In genomic region chrX:134747006-134747405, GRCh38 we compare ENCODE assay signal across 18 cellular contexts. TPM values are rescaled to one million over a fixed set of nuclear protein-coding genes. Genes with fewer than 3 reads are reported as not detected.
DNase-seq lines count a peak whose midpoint lies in the region; ATAC-seq, FAIRE-seq and TF ChIP-seq lines count a peak whose summit lies in the region.
"Had no signal": no experiment of that assay in that cellular context is flagged by ENCODE, and none has a peak within 500 bp of the region (broad histone marks: within the 10 kb centered on the region; RNA-seq: fewer than 3 reads in every experiment).

No MANE protein-coding gene starts in this region.

- H3K4me1 ChIP-seq in hepatocyte (ENCODE audit: insufficient read depth) (no peaks in the 10 kb centered on the region), Karpas-422 (ENCODE audit: low read length) (no peaks in the 10 kb centered on the region)
- H3K4me1 ChIP-seq: BE2C had no signal

- H3K36me3 ChIP-seq in hepatocyte (replicated peaks; ENCODE audit: insufficient read depth, low read depth) (no peaks in the 10 kb centered on the region), Karpas-422 (ENCODE audit: insufficient read depth, low read length) (no peaks in the 10 kb centered on the region)
- H3K36me3 ChIP-seq: BE2C had no signal

- no peak overlapping the region for H3K9ac ChIP-seq in Karpas-422 (ENCODE audit: low read length)
- H3K9ac ChIP-seq: GM23248 had no signal

- 51% methylated on average over 2 of the region's 2 CpGs for WGBS in hepatocyte (ENCODE audit: low lambda C conversion rate, missing lambda C conversion rate)

- H3K27ac Mint-ChIP-seq in progenitor cell of endocrine pancreas, result peak overlapping the region; percentile 54
- H3K27ac Mint-ChIP-seq: CD8-positive, alpha-beta T cell had no signal

- H3K79me2 ChIP-seq in hepatocyte (no peaks in the 10 kb centered on the region), Karpas-422 (ENCODE audit: low read length) (no peaks in the 10 kb centered on the region)

- no peaks in the 10 kb centered on the region for H4K20me1 ChIP-seq in hepatocyte (ENCODE audit: insufficient read depth, poor library complexity, severe bottlenecking)
- H4K20me1 ChIP-seq in Karpas-422 (ENCODE audit: insufficient read depth, low read depth, low read length), result no peaks in the 10 kb centered on the region

- TF ChIP-seq CTCF in hepatocyte (IDR thresholded peaks at IDR 0.05; ENCODE audit: poor library complexity) (no peak), progenitor cell of endocrine pancreas (IDR thresholded peaks at IDR 0.05; ENCODE audit: unreplicated experiment) (no peak)

- peak; percentile 29 for FAIRE-seq in GM18507 (lab: Jason Lieb, UNC)
- FAIRE-seq: A549, G401.6, H54, K562 had no signal

- peak; percentile 65 for DNase-seq in DMS 273 (lab: John Stamatoyannopoulos, UW; ENCODE audit: unreplicated experiment)
- no peak for DNase-seq in GM18507 (ENCODE audit: extremely low spot score, insufficient read length, low read depth)
- no peak for DNase-seq in hepatocyte (ENCODE audit: low spot score)
- no peak for DNase-seq in progenitor cell of endocrine pancreas (ENCODE audit: low spot score, unreplicated experiment)
- no peak for DNase-seq in occipital lobe (lab: John Stamatoyannopoulos, UW)
- DNase-seq in stimulated activated CD4-positive, alpha-beta T cell treated with anti-CD3 and anti-CD28 coated beads, Interleukin-12 subunit alpha, Interleukin-12 subunit beta, amount 100 ng/mL, for 4 hours, result no peak
- DNase-seq in Karpas-422, result no peak
- DNase-seq: BE2C; CD8-positive, alpha-beta T cell; COR-L47; GM23248 had no signal

- H3K27ac ChIP-seq in hepatocyte (peak overlapping the region; percentile 13), Karpas-422 (ENCODE audit: low read length) (no peak overlapping the region)
- H3K27ac ChIP-seq: C4-2B, GM23248 had no signal

- no peak overlapping the region for H3K4me3 Mint-ChIP-seq in progenitor cell of endocrine pancreas (ENCODE audit: low read depth)
- H3K4me3 Mint-ChIP-seq: CD8-positive, alpha-beta T cell had no signal

- H3K27me3 ChIP-seq in hepatocyte (no peaks in the 10 kb centered on the region), Karpas-422 (ENCODE audit: low read length) (no peaks in the 10 kb centered on the region)
- H3K27me3 ChIP-seq: BE2C had no signal

- H3K4me2 ChIP-seq in hepatocyte, result no peak overlapping the region
- H3K4me2 ChIP-seq in Karpas-422 (ENCODE audit: low read depth, low read length, poor library complexity, severe bottlenecking), result no peak overlapping the region
- H3K4me2 ChIP-seq: A549 had no signal

- peaks cover 21% of the 10 kb centered on the region for H3K4me1 Mint-ChIP-seq in progenitor cell of endocrine pancreas (ENCODE audit: low read depth)

- H3K27me3 Mint-ChIP-seq in progenitor cell of endocrine pancreas, result no peaks in the 10 kb centered on the region

- peaks cover 25% of the 10 kb centered on the region for H3K9me3 Mint-ChIP-seq in progenitor cell of endocrine pancreas (ENCODE audit: low read depth)
- H3K9me3 Mint-ChIP-seq: CD8-positive, alpha-beta T cell had no signal

- ATAC-seq in GM19395 (IDR thresholded peaks at IDR 0.05; ENCODE audit: unreplicated experiment), result no peak
- ATAC-seq: A549; CD8-positive, alpha-beta T cell; HCT116; K562 had no signal

- H3K4me3 ChIP-seq in hepatocyte, result no peak overlapping the region
- H3K4me3 ChIP-seq in Karpas-422 (ENCODE audit: low read length), result no peak overlapping the region
- H3K4me3 ChIP-seq: A549, GM23248, K562 had no signal

- H3K9me2 ChIP-seq in hepatocyte (replicated peaks; ENCODE audit: insufficient read depth) (no peaks in the 10 kb centered on the region), Karpas-422 (replicated peaks; ENCODE audit: insufficient read depth, low read length) (no peaks in the 10 kb centered on the region)

- H2AFZ ChIP-seq in hepatocyte (no peak overlapping the region), Karpas-422 (ENCODE audit: low read length) (no peak overlapping the region)
- H2AFZ ChIP-seq: GM23248 had no signal

- H3K9me3 ChIP-seq in hepatocyte (ENCODE audit: low read depth) (no peaks in the 10 kb centered on the region), Karpas-422 (ENCODE audit: low read length) (no peaks in the 10 kb centered on the region)
- H3K9me3 ChIP-seq: A549, BE2C had no signal

- no peaks in the 10 kb centered on the region for H3K36me3 Mint-ChIP-seq in progenitor cell of endocrine pancreas (ENCODE audit: insufficient read depth)
- H3K36me3 Mint-ChIP-seq: CD8-positive, alpha-beta T cell had no signal

RNA-seq across cellular contexts. Expression of gene PABIR2, which starts 50.0 kb away (rescaled TPM):
- 11.2 and 12.0 TPM in 2 replicates for total RNA-seq in hepatocyte
- 9.0 and 12.5 TPM in 2 replicates for polyA plus RNA-seq in hepatocyte
- 21.0 and 25.7 TPM in 2 replicates for total RNA-seq in progenitor cell of endocrine pancreas
- total RNA-seq in occipital lobe, result 4.8 TPM
- 23.5 and 48.2 TPM in 2 replicates for total RNA-seq in Karpas-422 (2014; rRNA removed; shearing (Covaris generic); ENCODE audit: low replicate concordance)
